Comparison of ENCODE assay signal across 8 cellular contexts in genomic region chr18:14130804-14131203, GRCh38. TPM values are rescaled to one million over a fixed set of nuclear protein-coding genes. Genes with fewer than 3 reads are reported as not detected.
A peak's percentile ranks its signal among the peaks of the same experiment; 100 is the strongest.
DNase-seq lines count a peak whose midpoint lies in the region; ATAC-seq and TF ChIP-seq lines count a peak whose summit lies in the region.
"Not testable (repeated sequence)": the region's sequence is repeated elsewhere in the genome, so short reads cannot be mapped to it uniquely, and the experiment has no call there.

No MANE protein-coding gene starts in this region.

- peak overlapping the region; percentile 73 for H3K4me3 ChIP-seq in NB4 (ENCODE audit: low read depth, low read length)
- H3K4me3 ChIP-seq in fibroblast of the aortic adventitia (ENCODE audit: low read depth, low read length): not testable (repeated sequence)

- intact Hi-C loops in CD4-positive, alpha-beta T cell (cut with DNase I, micrococcal nuclease): not testable (repeated sequence)
- intact Hi-C loops in activated B cell treated with CpG ODN at 0.5 μM for 24 hours (cut with micrococcal nuclease): loop anchor here (5.0 kb wide), 3 partner anchors 404 to 1249 kb away; partner anchors contain the start of genes FAM210A, LDLRAD4, PTPN2 and RNMT

- not testable (repeated sequence) for H3K9me3 Mint-ChIP-seq in CD4-positive, alpha-beta T cell; H9; activated B cell treated with CpG ODN at 0.5 μM for 24 hours; activated naive CD8-positive, alpha-beta T cell (ENCODE audit: low read depth); naive thymus-derived CD8-positive, alpha-beta T cell; stimulated activated memory B cell treated with anti-CD40 and anti-IgM and Interleukin-4, amounts not matched to agents 10 μg/mL and 1 μg/mL and 100 μg/mL, for 72 hours

- not testable (repeated sequence) for TF ChIP-seq CTCF in CD4-positive, alpha-beta T cell (IDR thresholded peaks at IDR 0.05); H9 (conservative IDR thresholded peaks at IDR 0.05); NB4 (IDR thresholded peaks at IDR 0.05; ENCODE audit: low read depth, low read length); activated B cell treated with CpG ODN at 0.5 μM for 24 hours (IDR thresholded peaks at IDR 0.05); fibroblast of the aortic adventitia (IDR thresholded peaks at IDR 0.05; ENCODE audit: insufficient read depth, low read length)

- not testable (repeated sequence) for H3K27ac ChIP-seq in CD4-positive, alpha-beta T cell (ENCODE audit: low read depth, low read length); H9 (ENCODE audit: insufficient read length, low read depth, low read length)

- peak overlapping the region; percentile 53 for H3K4me2 ChIP-seq in H9 (ENCODE audit: insufficient read depth, insufficient read length, low read length)

- not testable (repeated sequence) for H3K27me3 ChIP-seq in CD4-positive, alpha-beta T cell (ENCODE audit: control insufficient read depth, insufficient read depth, low read length); H9 (ENCODE audit: insufficient read depth, low read length)

- H3K23ac ChIP-seq in H9 (ENCODE audit: insufficient read length, low read depth, low read length): not testable (repeated sequence)

- H3K4ac ChIP-seq in H9 (ENCODE audit: low read depth, low read length): not testable (repeated sequence)

- H2BK20ac ChIP-seq in H9 (ENCODE audit: low read depth, low read length, poor library complexity, severe bottlenecking): not testable (repeated sequence)

- H3K79me2 ChIP-seq in H9 (ENCODE audit: insufficient read depth, low read length): peaks cover 19% of the 10 kb centered on the region; the same call in 1 of the 2 replicates

- not testable (repeated sequence) for H3K23me2 ChIP-seq in H9 (ENCODE audit: insufficient read length, low read depth, low read length, poor library complexity, severe bottlenecking)

- H4K8ac ChIP-seq in H9 (replicated peaks; ENCODE audit: insufficient read length, low read depth, low read length): not testable (repeated sequence)

- H2BK12ac ChIP-seq in H9 (ENCODE audit: insufficient read length, low read depth, low read length): not testable (repeated sequence)

- H4K5ac ChIP-seq in H9 (ENCODE audit: insufficient read length, low read depth, low read length): not testable (repeated sequence)

- not testable (repeated sequence) for H3K4me1 ChIP-seq in H9 (ENCODE audit: insufficient read depth, low read length)

- POLR2A ChIA-PET in CD4-positive, alpha-beta T cell (lab: Charles Lee); activated B cell treated with CpG ODN at 0.5 μM for 24 hours (lab: Charles Lee); naive thymus-derived CD8-positive, alpha-beta T cell (lab: Charles Lee): not testable (repeated sequence)

- H3K9me3 ChIP-seq in CD4-positive, alpha-beta T cell (ENCODE audit: control insufficient read depth, low read length); H9 (ENCODE audit: control insufficient read depth, low read depth, low read length): not testable (repeated sequence)

- not testable (repeated sequence) for ATAC-seq in CD4-positive, alpha-beta T cell (ENCODE audit: poor library complexity); activated B cell treated with CpG ODN at 0.5 μM for 24 hours (ENCODE audit: low read depth); naive thymus-derived CD8-positive, alpha-beta T cell; stimulated activated memory B cell treated with anti-CD40 and anti-IgM and Interleukin-4, amounts not matched to agents 10 μg/mL and 1 μg/mL and 100 μg/mL, for 72 hours

- H2BK15ac ChIP-seq in H9 (ENCODE audit: low read depth, low read length): not testable (repeated sequence)

- H3K4me1 Mint-ChIP-seq in CD4-positive, alpha-beta T cell (ENCODE audit: low read depth): peaks cover 37% of the 10 kb centered on the region
- peaks cover 22 to 26% of the 10 kb centered on the region in 2 experiments for H3K4me1 Mint-ChIP-seq in H9
- peaks cover 17% of the 10 kb centered on the region for H3K4me1 Mint-ChIP-seq in activated B cell treated with CpG ODN at 0.5 μM for 24 hours
- H3K4me1 Mint-ChIP-seq in activated naive CD8-positive, alpha-beta T cell (ENCODE audit: low read depth): peaks cover 19% of the 10 kb centered on the region
- peaks cover 4 to 29% (median 27%) of the 10 kb centered on the region in 4 donors for H3K4me1 Mint-ChIP-seq in naive thymus-derived CD8-positive, alpha-beta T cell
- peaks cover 31% of the 10 kb centered on the region for H3K4me1 Mint-ChIP-seq in stimulated activated memory B cell treated with anti-CD40 and anti-IgM and Interleukin-4, amounts not matched to agents 10 μg/mL and 1 μg/mL and 100 μg/mL, for 72 hours

- H3T11ph ChIP-seq in H9 (ENCODE audit: low read length): not testable (repeated sequence)

- H3K9ac ChIP-seq in H9 (ENCODE audit: extremely low read depth, insufficient read length, low read length): not testable (repeated sequence)

- not testable (repeated sequence) for H3K18ac ChIP-seq in H9 (ENCODE audit: insufficient read length, low read depth, low read length)

- H2AK5ac ChIP-seq in H9 (ENCODE audit: insufficient read length, low read length): not testable (repeated sequence)

- not testable (repeated sequence) for H3K14ac ChIP-seq in H9 (ENCODE audit: insufficient read depth, low read length)

- H3K27ac Mint-ChIP-seq in CD4-positive, alpha-beta T cell; activated B cell treated with CpG ODN at 0.5 μM for 24 hours; activated naive CD8-positive, alpha-beta T cell; stimulated activated memory B cell treated with anti-CD40 and anti-IgM and Interleukin-4, amounts not matched to agents 10 μg/mL and 1 μg/mL and 100 μg/mL, for 72 hours: not testable (repeated sequence)
- peak overlapping the region in 1 of 3 experiments; percentile 38; a peak in 2 of 7 replicates for H3K27ac Mint-ChIP-seq in H9
- peak overlapping the region in 4 of 10 donors; percentile 13 to 95 (median 64) for H3K27ac Mint-ChIP-seq in naive thymus-derived CD8-positive, alpha-beta T cell

- no CpG with 5 or more reads among the region's 3 CpGs for WGBS in H9 (ENCODE audit: extremely low coverage, insufficient read length, low lambda C conversion rate)

- H3K56ac ChIP-seq in H9 (ENCODE audit: insufficient read length, low read depth, low read length): not testable (repeated sequence)

- H3K4me3 Mint-ChIP-seq in CD4-positive, alpha-beta T cell: peak overlapping the region; percentile 79
- H3K4me3 Mint-ChIP-seq in H9: peak overlapping the region; percentile 97 to 98
- peak overlapping the region; percentile 28 for H3K4me3 Mint-ChIP-seq in activated B cell treated with CpG ODN at 0.5 μM for 24 hours
- peak overlapping the region; percentile 93 for H3K4me3 Mint-ChIP-seq in activated naive CD8-positive, alpha-beta T cell
- peak overlapping the region in 7 of 10 donors; percentile 11 to 90 (median 67) for H3K4me3 Mint-ChIP-seq in naive thymus-derived CD8-positive, alpha-beta T cell
- peak overlapping the region; percentile 18 for H3K4me3 Mint-ChIP-seq in stimulated activated memory B cell treated with anti-CD40 and anti-IgM and Interleukin-4, amounts not matched to agents 10 μg/mL and 1 μg/mL and 100 μg/mL, for 72 hours

- H2BK120ac ChIP-seq in H9 (ENCODE audit: low read depth, low read length, poor library complexity, severe bottlenecking): not testable (repeated sequence)

- not testable (repeated sequence) for H3K79me1 ChIP-seq in H9 (ENCODE audit: insufficient read depth, low read depth, low read length, poor library complexity, severe bottlenecking)

- not testable (repeated sequence) for H2BK5ac ChIP-seq in H9 (ENCODE audit: insufficient read length, low read length)

- CTCF ChIA-PET in CD4-positive, alpha-beta T cell (lab: Charles Lee); activated B cell treated with CpG ODN at 0.5 μM for 24 hours (lab: Charles Lee): not testable (repeated sequence)

- not testable (repeated sequence) for H3K36me3 Mint-ChIP-seq in CD4-positive, alpha-beta T cell (ENCODE audit: low read depth); activated B cell treated with CpG ODN at 0.5 μM for 24 hours (ENCODE audit: low read depth); activated naive CD8-positive, alpha-beta T cell; naive thymus-derived CD8-positive, alpha-beta T cell; stimulated activated memory B cell treated with anti-CD40 and anti-IgM and Interleukin-4, amounts not matched to agents 10 μg/mL and 1 μg/mL and 100 μg/mL, for 72 hours
- peaks cover 13 to 28% (median 13%) of the 10 kb centered on the region in 3 experiments; a peak in 6 of 7 replicates for H3K36me3 Mint-ChIP-seq in H9 (ENCODE audit: insufficient read depth in 1 of 3, low read depth in 3 of 3)

- H4K91ac ChIP-seq in H9 (ENCODE audit: insufficient read length, low read depth, low read length): not testable (repeated sequence)

- H2AFZ ChIP-seq in H9 (ENCODE audit: low read length): not testable (repeated sequence)

- not testable (repeated sequence) for TF ChIP-seq POLR2A in NB4 (IDR thresholded peaks at IDR 0.05; ENCODE audit: extremely low read depth, insufficient read length)

- not testable (repeated sequence) for H4K20me1 ChIP-seq in H9 (ENCODE audit: control insufficient read depth, insufficient read depth, insufficient read length)

- DNase-seq in CD4-positive, alpha-beta T cell; H9; NB4 (ENCODE audit: low read depth); activated B cell treated with CpG ODN at 0.5 μM for 24 hours; naive thymus-derived CD8-positive, alpha-beta T cell: not testable (repeated sequence)
- peak; percentile 6 for DNase-seq in fibroblast of the aortic adventitia (ENCODE audit: low read depth)

- H3K27me3 Mint-ChIP-seq in CD4-positive, alpha-beta T cell; H9 (ENCODE audit: low read depth); activated B cell treated with CpG ODN at 0.5 μM for 24 hours; activated naive CD8-positive, alpha-beta T cell; naive thymus-derived CD8-positive, alpha-beta T cell; stimulated activated memory B cell treated with anti-CD40 and anti-IgM and Interleukin-4, amounts not matched to agents 10 μg/mL and 1 μg/mL and 100 μg/mL, for 72 hours: not testable (repeated sequence)

RNA-seq across cellular contexts. Expression of gene ZNF519, which starts 1.4 kb away (rescaled TPM):
- total RNA-seq in CD4-positive, alpha-beta T cell: 10 to 100 TPM in 1 of 2 experiments, 1 to 10 TPM in 1; 8.3 to 10.4 TPM
- total RNA-seq in H9 (2021) (21.9 and 24.3 TPM in 2 replicates), activated B cell treated with CpG ODN at 0.5 μM for 24 hours (15.9 and 17.3 TPM in 2 replicates), fibroblast of the aortic adventitia (ENCODE audit: low replicate concordance) (11.5 TPM in 2 replicates)
- 10 to 100 TPM; 10.7 to 11.8 TPM for total RNA-seq in naive thymus-derived CD8-positive, alpha-beta T cell
- polyA plus RNA-seq in naive thymus-derived CD8-positive, alpha-beta T cell: 1 to 10 TPM; 3.7 to 7.0 (median 4.2) TPM

Comparison
In these comparisons a context has a peak if more than half of its experiments do, and no peak if none do; other contexts are left out.
1. H3K4me3 Mint-ChIP-seq: peak in every context shown above with its lines; median percentile 98 in H9; 93 in activated naive CD8-positive, alpha-beta T cell; 79 in CD4-positive, alpha-beta T cell; 67 in naive thymus-derived CD8-positive, alpha-beta T cell; 28 in activated B cell treated with CpG ODN at 0.5 μM for 24 hours; 18 in stimulated activated memory B cell treated with anti-CD40 and anti-IgM and Interleukin-4, amounts not matched to agents 10 μg/mL and 1 μg/mL and 100 μg/mL, for 72 hours.